ENCODE assay signal across 1 cellular context in the genomic region with DNA sequence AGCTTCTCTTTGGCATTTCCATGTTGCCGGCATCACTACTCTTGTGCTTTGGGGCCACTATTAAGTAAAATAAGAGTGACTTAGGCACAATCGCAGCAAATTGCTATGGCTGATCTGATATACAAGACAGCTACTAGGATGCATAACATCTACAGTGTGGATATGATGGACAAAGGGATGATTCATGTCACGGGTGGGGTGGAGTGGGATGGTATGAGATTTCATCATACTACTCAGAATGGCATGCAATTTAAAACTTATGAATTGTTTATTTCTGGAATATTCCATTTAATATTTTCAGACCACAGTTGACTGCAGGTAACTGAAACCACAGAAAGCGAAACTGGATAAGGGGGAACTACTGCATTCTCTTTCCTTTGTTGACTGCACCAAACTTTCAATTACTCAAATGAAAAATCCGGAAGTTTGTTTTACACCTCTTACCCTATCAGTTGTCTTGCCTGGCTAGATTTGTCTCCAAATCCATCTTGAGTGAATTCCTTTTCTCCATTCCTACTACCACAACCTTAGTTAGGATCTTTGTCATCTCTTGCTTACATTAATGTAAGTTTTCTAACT.
TF ChIP-seq lines count a peak whose summit lies in the region.

No MANE protein-coding gene starts in this region.

TF ChIP-seq in GM23338, 12 proteins besides CTCF, POLR2A, EP300 and RAD21 (continued from another document):
- TF ChIP-seq STAT1 (IDR thresholded peaks at IDR 0.05; ENCODE audit: unreplicated experiment) (no peak), CREB1 (CRISPR knock-in tag; IDR thresholded peaks at IDR 0.05; ENCODE audit: low read depth) (no peak), NANOG (IDR thresholded peaks at IDR 0.05; ENCODE audit: borderline replicate concordance) (no peak), ZNF114 (CRISPR knock-in tag; IDR thresholded peaks at IDR 0.05) (no peak)
- TF ChIP-seq, protein P1, sequence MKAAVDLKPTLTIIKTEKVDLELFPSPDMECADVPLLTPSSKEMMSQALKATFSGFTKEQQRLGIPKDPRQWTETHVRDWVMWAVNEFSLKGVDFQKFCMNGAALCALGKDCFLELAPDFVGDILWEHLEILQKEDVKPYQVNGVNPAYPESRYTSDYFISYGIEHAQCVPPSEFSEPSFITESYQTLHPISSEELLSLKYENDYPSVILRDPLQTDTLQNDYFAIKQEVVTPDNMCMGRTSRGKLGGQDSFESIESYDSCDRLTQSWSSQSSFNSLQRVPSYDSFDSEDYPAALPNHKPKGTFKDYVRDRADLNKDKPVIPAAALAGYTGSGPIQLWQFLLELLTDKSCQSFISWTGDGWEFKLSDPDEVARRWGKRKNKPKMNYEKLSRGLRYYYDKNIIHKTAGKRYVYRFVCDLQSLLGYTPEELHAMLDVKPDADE (IDR thresholded peaks at IDR 0.05): no peak
- TF ChIP-seq, protein P2, sequence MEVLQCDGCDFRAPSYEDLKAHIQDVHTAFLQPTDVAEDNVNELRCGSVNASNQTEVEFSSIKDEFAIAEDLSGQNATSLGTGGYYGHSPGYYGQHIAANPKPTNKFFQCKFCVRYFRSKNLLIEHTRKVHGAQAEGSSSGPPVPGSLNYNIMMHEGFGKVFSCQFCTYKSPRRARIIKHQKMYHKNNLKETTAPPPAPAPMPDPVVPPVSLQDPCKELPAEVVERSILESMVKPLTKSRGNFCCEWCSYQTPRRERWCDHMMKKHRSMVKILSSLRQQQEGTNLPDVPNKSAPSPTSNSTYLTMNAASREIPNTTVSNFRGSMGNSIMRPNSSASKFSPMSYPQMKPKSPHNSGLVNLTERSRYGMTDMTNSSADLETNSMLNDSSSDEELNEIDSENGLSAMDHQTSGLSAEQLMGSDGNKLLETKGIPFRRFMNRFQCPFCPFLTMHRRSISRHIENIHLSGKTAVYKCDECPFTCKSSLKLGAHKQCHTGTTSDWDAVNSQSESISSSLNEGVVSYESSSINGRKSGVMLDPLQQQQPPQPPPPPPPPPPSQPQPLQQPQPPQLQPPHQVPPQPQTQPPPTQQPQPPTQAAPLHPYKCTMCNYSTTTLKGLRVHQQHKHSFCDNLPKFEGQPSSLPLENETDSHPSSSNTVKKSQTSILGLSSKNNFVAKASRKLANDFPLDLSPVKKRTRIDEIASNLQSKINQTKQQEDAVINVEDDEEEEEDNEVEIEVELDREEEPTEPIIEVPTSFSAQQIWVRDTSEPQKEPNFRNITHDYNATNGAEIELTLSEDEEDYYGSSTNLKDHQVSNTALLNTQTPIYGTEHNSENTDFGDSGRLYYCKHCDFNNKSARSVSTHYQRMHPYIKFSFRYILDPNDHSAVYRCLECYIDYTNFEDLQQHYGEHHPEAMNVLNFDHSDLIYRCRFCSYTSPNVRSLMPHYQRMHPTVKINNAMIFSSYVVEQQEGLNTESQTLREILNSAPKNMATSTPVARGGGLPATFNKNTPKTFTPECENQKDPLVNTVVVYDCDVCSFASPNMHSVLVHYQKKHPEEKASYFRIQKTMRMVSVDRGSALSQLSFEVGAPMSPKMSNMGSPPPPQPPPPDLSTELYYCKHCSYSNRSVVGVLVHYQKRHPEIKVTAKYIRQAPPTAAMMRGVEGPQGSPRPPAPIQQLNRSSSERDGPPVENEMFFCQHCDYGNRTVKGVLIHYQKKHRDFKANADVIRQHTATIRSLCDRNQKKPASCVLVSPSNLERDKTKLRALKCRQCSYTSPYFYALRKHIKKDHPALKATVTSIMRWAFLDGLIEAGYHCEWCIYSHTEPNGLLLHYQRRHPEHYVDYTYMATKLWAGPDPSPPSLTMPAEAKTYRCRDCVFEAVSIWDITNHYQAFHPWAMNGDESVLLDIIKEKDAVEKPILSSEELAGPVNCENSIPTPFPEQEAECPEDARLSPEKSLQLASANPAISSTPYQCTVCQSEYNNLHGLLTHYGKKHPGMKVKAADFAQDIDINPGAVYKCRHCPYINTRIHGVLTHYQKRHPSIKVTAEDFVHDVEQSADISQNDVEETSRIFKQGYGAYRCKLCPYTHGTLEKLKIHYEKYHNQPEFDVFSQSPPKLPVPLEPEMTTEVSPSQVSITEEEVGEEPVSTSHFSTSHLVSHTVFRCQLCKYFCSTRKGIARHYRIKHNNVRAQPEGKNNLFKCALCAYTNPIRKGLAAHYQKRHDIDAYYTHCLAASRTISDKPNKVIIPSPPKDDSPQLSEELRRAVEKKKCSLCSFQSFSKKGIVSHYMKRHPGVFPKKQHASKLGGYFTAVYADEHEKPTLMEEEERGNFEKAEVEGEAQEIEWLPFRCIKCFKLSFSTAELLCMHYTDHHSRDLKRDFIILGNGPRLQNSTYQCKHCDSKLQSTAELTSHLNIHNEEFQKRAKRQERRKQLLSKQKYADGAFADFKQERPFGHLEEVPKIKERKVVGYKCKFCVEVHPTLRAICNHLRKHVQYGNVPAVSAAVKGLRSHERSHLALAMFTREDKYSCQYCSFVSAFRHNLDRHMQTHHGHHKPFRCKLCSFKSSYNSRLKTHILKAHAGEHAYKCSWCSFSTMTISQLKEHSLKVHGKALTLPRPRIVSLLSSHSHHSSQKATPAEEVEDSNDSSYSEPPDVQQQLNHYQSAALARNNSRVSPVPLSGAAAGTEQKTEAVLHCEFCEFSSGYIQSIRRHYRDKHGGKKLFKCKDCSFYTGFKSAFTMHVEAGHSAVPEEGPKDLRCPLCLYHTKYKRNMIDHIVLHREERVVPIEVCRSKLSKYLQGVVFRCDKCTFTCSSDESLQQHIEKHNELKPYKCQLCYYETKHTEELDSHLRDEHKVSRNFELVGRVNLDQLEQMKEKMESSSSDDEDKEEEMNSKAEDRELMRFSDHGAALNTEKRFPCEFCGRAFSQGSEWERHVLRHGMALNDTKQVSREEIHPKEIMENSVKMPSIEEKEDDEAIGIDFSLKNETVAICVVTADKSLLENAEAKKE (CRISPR knock-in tag; IDR thresholded peaks at IDR 0.05): no peak
